In genomic region chr1:88354256-88354655, GRCh38 we compare ENCODE assay signal across 40 cellular contexts.
"Had no signal": no experiment of that assay in that cellular context is flagged by ENCODE, and none has a peak within 500 bp of the region (broad histone marks: within the 10 kb centered on the region; RNA-seq: fewer than 3 reads in every experiment).

No MANE protein-coding gene starts in this region.

- H3K9me3 Mint-ChIP-seq: activated naive CD4-positive, alpha-beta T cell treated with anti-CD3 and anti-CD28 coated beads for 36 hours; activated naive CD4-positive, alpha-beta T cell treated with anti-CD3 and anti-CD28 coated beads, Interleukin-2, amount 10 ng/mL, durations not matched to agents 7 days and 5 days; activated naive CD4-positive, alpha-beta T cell treated with anti-CD3 and anti-CD28 coated beads, Interleukin-2, amount 50 U/mL, for 24 hours; activated naive CD4-positive, alpha-beta T cell treated with anti-CD3 and anti-CD28 coated beads, Interleukin-2, amount 50 U/mL, for 72 hours; activated naive CD8-positive, alpha-beta T cell treated with anti-CD3 and anti-CD28 coated beads for 36 hours; activated naive CD8-positive, alpha-beta T cell treated with anti-CD3 and anti-CD28 coated beads, Interleukin-2, amount 10 ng/mL, durations not matched to agents 7 days and 5 days; activated naive CD8-positive, alpha-beta T cell treated with anti-CD3 and anti-CD28 coated beads, Interleukin-2, amount 50 U/mL, for 24 hours; activated T-cell treated with anti-CD3 and anti-CD28 coated beads, Interleukin-2, amount 50 U/mL, for 24 hours; activated T-cell treated with anti-CD3 and anti-CD28 coated beads, Interleukin-2, amount 50 U/mL, for 4 hours; activated T-cell treated with anti-CD3 and anti-CD28 coated beads, Interleukin-2, amount 50 U/mL, for 72 hours; activated T-helper 1 cell treated with anti-CD3 and anti-CD28 coated beads, Interleukin-12 subunit alpha, Interleukin-12 subunit beta, Interleukin-2, Interleukin-4 antibody, amounts not matched to agents 30 ng/mL and 10 ng/mL and 1 ng/mL, durations not matched to agents 14 hours and 24 hours and 36 hours; activated T-helper 17 cell treated with anti-CD3 and anti-CD28 coated beads, Interleukin-2, amount 50 U/mL, for 72 hours; activated T-helper 2 cell treated with anti-CD3 and anti-CD28 coated beads, Interferon-gamma antibody, Interleukin-2, Interleukin-4, amounts not matched to agents 10 μg/mL and 5 μg/mL and 100 μg/mL, durations not matched to agents 14 hours and 24 hours and 36 hours; brain had no signal

- H3K36me3 Mint-ChIP-seq: activated naive CD4-positive, alpha-beta T cell treated with anti-CD3 and anti-CD28 coated beads, Interleukin-2, amount 10 ng/mL, durations not matched to agents 7 days and 5 days; activated naive CD4-positive, alpha-beta T cell treated with anti-CD3 and anti-CD28 coated beads, Interleukin-2, amount 50 U/mL, for 24 hours; activated naive CD4-positive, alpha-beta T cell treated with anti-CD3 and anti-CD28 coated beads, Interleukin-2, amount 50 U/mL, for 72 hours; activated naive CD8-positive, alpha-beta T cell; activated naive CD8-positive, alpha-beta T cell treated with anti-CD3 and anti-CD28 coated beads for 36 hours; activated naive CD8-positive, alpha-beta T cell treated with anti-CD3 and anti-CD28 coated beads, Interleukin-2, amount 10 ng/mL, durations not matched to agents 7 days and 5 days; brain had no signal

- H3K27me3 ChIP-seq: adrenal gland, ascending aorta, body of pancreas, brain microvascular endothelial cell, breast epithelium, cardiac muscle cell had no signal

- H3K4me3 Mint-ChIP-seq: activated naive CD4-positive, alpha-beta T cell treated with anti-CD3 and anti-CD28 coated beads for 36 hours; activated naive CD4-positive, alpha-beta T cell treated with anti-CD3 and anti-CD28 coated beads, Interleukin-2, amount 10 ng/mL, durations not matched to agents 7 days and 5 days; activated naive CD4-positive, alpha-beta T cell treated with anti-CD3 and anti-CD28 coated beads, Interleukin-2, amount 50 U/mL, for 24 hours; activated naive CD8-positive, alpha-beta T cell; activated naive CD8-positive, alpha-beta T cell treated with anti-CD3 and anti-CD28 coated beads for 36 hours; activated naive CD8-positive, alpha-beta T cell treated with anti-CD3 and anti-CD28 coated beads, Interleukin-2, amount 10 ng/mL, durations not matched to agents 7 days and 5 days; activated naive CD8-positive, alpha-beta T cell treated with anti-CD3 and anti-CD28 coated beads, Interleukin-2, amount 50 U/mL, for 24 hours; activated T-cell treated with anti-CD3 and anti-CD28 coated beads, Interleukin-2, amount 50 U/mL, for 24 hours; activated T-cell treated with anti-CD3 and anti-CD28 coated beads, Interleukin-2, amount 50 U/mL, for 4 hours; activated T-cell treated with anti-CD3 and anti-CD28 coated beads, Interleukin-2, amount 50 U/mL, for 72 hours; activated T-helper 1 cell treated with anti-CD3 and anti-CD28 coated beads, Interleukin-12 subunit alpha, Interleukin-12 subunit beta, Interleukin-2, Interleukin-4 antibody, amounts not matched to agents 30 ng/mL and 10 ng/mL and 1 ng/mL, durations not matched to agents 14 hours and 24 hours and 36 hours; activated T-helper 17 cell treated with anti-CD3 and anti-CD28 coated beads, Interleukin-2, amount 50 U/mL, for 72 hours; brain; central memory CD8-positive, alpha-beta T cell had no signal

- H3K4me1 ChIP-seq: adrenal gland, ascending aorta, breast epithelium had no signal

- DNase-seq: activated effector memory CD4-positive, alpha-beta T cell treated with anti-CD3 and anti-CD28 coated beads, Interleukin-2, amount 50 U/mL, for 16 hours; activated effector memory CD4-positive, alpha-beta T cell treated with Interleukin-2 at 50 U/mL for 16 hours; activated gamma-delta T cell; activated gamma-delta T cell treated with Interleukin-2 at 50 U/mL for 16 hours; activated naive CD4-positive, alpha-beta T cell; activated naive CD4-positive, alpha-beta T cell treated with anti-CD3 and anti-CD28 coated beads for 36 hours; activated naive CD4-positive, alpha-beta T cell treated with anti-CD3 and anti-CD28 coated beads, Interleukin-2, amount 10 ng/mL, durations not matched to agents 7 days and 5 days; activated naive CD4-positive, alpha-beta T cell treated with anti-CD3 and anti-CD28 coated beads, Interleukin-2, amount 50 U/mL, for 16 hours; activated naive CD4-positive, alpha-beta T cell treated with Interleukin-2 at 50 U/mL for 16 hours; activated naive CD8-positive, alpha-beta T cell treated with anti-CD3 and anti-CD28 coated beads for 36 hours; activated naive CD8-positive, alpha-beta T cell treated with anti-CD3 and anti-CD28 coated beads, Interleukin-2, amount 10 ng/mL, durations not matched to agents 7 days and 5 days; activated naive CD8-positive, alpha-beta T cell treated with anti-CD3 and anti-CD28 coated beads, Interleukin-2, amount 50 U/mL, for 24 hours; activated T-cell treated with anti-CD3 and anti-CD28 coated beads for 4 hours; activated T-cell treated with anti-CD3 and anti-CD28 coated beads, Interleukin-2, amount 50 U/mL, for 1 hour; activated T-cell treated with anti-CD3 and anti-CD28 coated beads, Interleukin-2, amount 50 U/mL, for 24 hours; activated T-cell treated with anti-CD3 and anti-CD28 coated beads, Interleukin-2, amount 50 U/mL, for 4 hours; activated T-cell treated with anti-CD3 and anti-CD28 coated beads, Interleukin-2, amount 50 U/mL, for 48 hours; activated T-cell treated with anti-CD3 and anti-CD28 coated beads, Interleukin-2, amount 50 U/mL, for 72 hours; adrenal gland; amniotic stem cell; amygdala; aorta; body of pancreas; brain microvascular endothelial cell; caudate nucleus; central memory CD4-positive, alpha-beta T cell; cerebellar nuclear complex had no signal

- H3K4me3 ChIP-seq: adrenal gland, ascending aorta, body of pancreas, breast epithelium, cardiac muscle cell had no signal

- H3K27ac Mint-ChIP-seq: activated naive CD4-positive, alpha-beta T cell treated with anti-CD3 and anti-CD28 coated beads for 36 hours; activated naive CD4-positive, alpha-beta T cell treated with anti-CD3 and anti-CD28 coated beads, Interleukin-2, amount 10 ng/mL, durations not matched to agents 7 days and 5 days; activated naive CD4-positive, alpha-beta T cell treated with anti-CD3 and anti-CD28 coated beads, Interleukin-2, amount 50 U/mL, for 24 hours; activated naive CD4-positive, alpha-beta T cell treated with anti-CD3 and anti-CD28 coated beads, Interleukin-2, amount 50 U/mL, for 72 hours; activated naive CD8-positive, alpha-beta T cell; activated naive CD8-positive, alpha-beta T cell treated with anti-CD3 and anti-CD28 coated beads for 36 hours; activated naive CD8-positive, alpha-beta T cell treated with anti-CD3 and anti-CD28 coated beads, Interleukin-2, amount 10 ng/mL, durations not matched to agents 7 days and 5 days; activated naive CD8-positive, alpha-beta T cell treated with anti-CD3 and anti-CD28 coated beads, Interleukin-2, amount 50 U/mL, for 24 hours; activated T-cell treated with anti-CD3 and anti-CD28 coated beads, Interleukin-2, amount 50 U/mL, for 24 hours; activated T-cell treated with anti-CD3 and anti-CD28 coated beads, Interleukin-2, amount 50 U/mL, for 72 hours; activated T-helper 1 cell treated with anti-CD3 and anti-CD28 coated beads, Interleukin-12 subunit alpha, Interleukin-12 subunit beta, Interleukin-2, Interleukin-4 antibody, amounts not matched to agents 30 ng/mL and 10 ng/mL and 1 ng/mL, durations not matched to agents 14 hours and 24 hours and 36 hours; activated T-helper 17 cell treated with anti-CD3 and anti-CD28 coated beads, Interleukin-2, amount 50 U/mL, for 72 hours; activated T-helper 2 cell treated with anti-CD3 and anti-CD28 coated beads, Interferon-gamma antibody, Interleukin-2, Interleukin-4, amounts not matched to agents 10 μg/mL and 5 μg/mL and 100 μg/mL, durations not matched to agents 14 hours and 24 hours and 36 hours; brain had no signal

- H3K9me3 ChIP-seq: adrenal gland, ascending aorta, body of pancreas, breast epithelium had no signal

- H3K36me3 ChIP-seq: adrenal gland, ascending aorta, brain microvascular endothelial cell, breast epithelium, cardiac muscle cell had no signal

- ATAC-seq: activated naive CD4-positive, alpha-beta T cell treated with anti-CD3 and anti-CD28 coated beads, Interleukin-2, amount 50 U/mL, for 72 hours; activated naive CD8-positive, alpha-beta T cell treated with anti-CD3 and anti-CD28 coated beads, Interleukin-2, amount 50 U/mL, for 24 hours; activated T-cell treated with anti-CD3 and anti-CD28 coated beads, Interleukin-2, amount 50 U/mL, for 4 hours; activated T-cell treated with anti-CD3 and anti-CD28 coated beads, Interleukin-2, amount 50 U/mL, for 72 hours; activated T-helper 17 cell treated with anti-CD3 and anti-CD28 coated beads, Interleukin-2, amount 50 U/mL, for 72 hours; body of pancreas had no signal

- H3K4me1 Mint-ChIP-seq: activated naive CD4-positive, alpha-beta T cell treated with anti-CD3 and anti-CD28 coated beads, Interleukin-2, amount 10 ng/mL, durations not matched to agents 7 days and 5 days; activated naive CD4-positive, alpha-beta T cell treated with anti-CD3 and anti-CD28 coated beads, Interleukin-2, amount 50 U/mL, for 24 hours; activated naive CD8-positive, alpha-beta T cell treated with anti-CD3 and anti-CD28 coated beads for 36 hours; activated naive CD8-positive, alpha-beta T cell treated with anti-CD3 and anti-CD28 coated beads, Interleukin-2, amount 10 ng/mL, durations not matched to agents 7 days and 5 days; activated naive CD8-positive, alpha-beta T cell treated with anti-CD3 and anti-CD28 coated beads, Interleukin-2, amount 50 U/mL, for 24 hours; activated T-helper 17 cell treated with anti-CD3 and anti-CD28 coated beads, Interleukin-2, amount 50 U/mL, for 72 hours; brain; central memory CD8-positive, alpha-beta T cell had no signal

- H3K27ac ChIP-seq: adrenal gland, ascending aorta, body of pancreas, brain microvascular endothelial cell, breast epithelium, cardiac muscle cell had no signal

- FAIRE-seq: astrocyte, bronchial epithelial cell had no signal
